ENCODE assay signal across 30 cellular contexts in genomic region chrX:150512426-150512825, GRCh38.
"Had no signal": no experiment of that assay in that cellular context is flagged by ENCODE, and none has a peak within 500 bp of the region (broad histone marks: within the 10 kb centered on the region; RNA-seq: fewer than 3 reads in every experiment).

No MANE protein-coding gene starts in this region.

- H3K4me1 Mint-ChIP-seq: activated T-helper 17 cell treated with anti-CD3 and anti-CD28 coated beads, Interleukin-2, amount 50 U/mL, for 72 hours; stimulated activated memory B cell treated with anti-CD40 and anti-IgM and Interleukin-4, amounts not matched to agents 10 μg/mL and 1 μg/mL and 100 μg/mL, for 72 hours had no signal

- H3K9me3 Mint-ChIP-seq: activated CD8-positive, alpha-beta T cell treated with anti-CD3 and anti-CD28 coated beads for 36 hours; activated T-cell treated with anti-CD3 and anti-CD28 coated beads, Interleukin-2, amount 50 U/mL, for 4 hours; activated T-helper 17 cell treated with anti-CD3 and anti-CD28 coated beads, Interleukin-2, amount 50 U/mL, for 72 hours; effector memory CD8-positive, alpha-beta T cell; stimulated activated memory B cell treated with anti-CD40 and anti-IgM and Interleukin-4, amounts not matched to agents 10 μg/mL and 1 μg/mL and 100 μg/mL, for 72 hours; stimulated activated naive CD8-positive, alpha-beta T cell treated with anti-CD3 and anti-CD28 coated beads, Interleukin-15, amount 100 ng/mL, for 72 hours; T-helper 1 cell treated with Interleukin-12 subunit alpha and Interleukin-12 subunit beta and Interleukin-4 antibody, amounts not matched to agents 30 μg/mL and 1 μg/mL, for 36 hours had no signal

- H3K27ac Mint-ChIP-seq: activated CD8-positive, alpha-beta T cell treated with anti-CD3 and anti-CD28 coated beads for 36 hours; activated T-helper 17 cell treated with anti-CD3 and anti-CD28 coated beads, Interleukin-2, amount 50 U/mL, for 72 hours; effector memory CD8-positive, alpha-beta T cell; nephron; stimulated activated memory B cell treated with anti-CD40 and anti-IgM and Interleukin-4, amounts not matched to agents 10 μg/mL and 1 μg/mL and 100 μg/mL, for 72 hours; stimulated activated naive CD8-positive, alpha-beta T cell treated with anti-CD3 and anti-CD28 coated beads, Interleukin-15, amount 100 ng/mL, for 72 hours; T-helper 1 cell treated with Interleukin-12 subunit alpha and Interleukin-12 subunit beta and Interleukin-4 antibody, amounts not matched to agents 30 μg/mL and 1 μg/mL, for 36 hours had no signal

- DNase-seq: activated CD4-positive, alpha-beta T cell treated with anti-CD3 and anti-CD28 coated beads for 1 hour; activated CD4-positive, alpha-beta T cell treated with anti-CD3 and anti-CD28 coated beads, Interleukin-2, amount 50 U/mL, for 1 hour; activated CD8-positive, alpha-beta T cell treated with anti-CD3 and anti-CD28 coated beads for 36 hours; activated gamma-delta T cell treated with Interleukin-2 at 50 U/mL for 16 hours; activated naive CD4-positive, alpha-beta T cell treated with anti-CD3 and anti-CD28 coated beads, Interleukin-2, amount 50 U/mL, for 16 hours; activated T-cell treated with anti-CD3 and anti-CD28 coated beads, Interleukin-2, amount 50 U/mL, for 4 hours; amniotic stem cell; brain microvascular endothelial cell; caudate nucleus; cortex of kidney; effector memory CD8-positive, alpha-beta T cell; foreskin fibroblast; head of caudate nucleus; hippocampal formation; kidney; left colon; mammary epithelial cell; small intestine; stimulated activated CD4-positive, alpha-beta T cell treated with anti-CD3 and anti-CD28 coated beads, Interleukin-1b, Interleukin-23, amount 100 ng/mL, for 48 hours; stimulated activated CD4-positive, alpha-beta T cell treated with anti-CD3 and anti-CD28 coated beads, Interleukin-4, amount 100 ng/mL, for 4 hours; stimulated activated CD8-positive, alpha-beta memory T cell treated with anti-CD3 and anti-CD28 coated beads, Interleukin-4, amount 100 ng/mL, for 48 hours; stimulated activated naive CD8-positive, alpha-beta T cell treated with anti-CD3 and anti-CD28 coated beads, Interleukin-15, amount 100 ng/mL, for 72 hours; T1000; tibial artery had no signal

- H3K4me3 ChIP-seq: suprapubic skin, tibial artery had no signal

- ATAC-seq: activated CD8-positive, alpha-beta T cell treated with anti-CD3 and anti-CD28 coated beads for 36 hours; activated T-cell treated with anti-CD3 and anti-CD28 coated beads, Interleukin-2, amount 50 U/mL, for 4 hours; activated T-helper 17 cell treated with anti-CD3 and anti-CD28 coated beads, Interleukin-2, amount 50 U/mL, for 72 hours; effector memory CD8-positive, alpha-beta T cell; left colon; sciatic nerve; stimulated activated memory B cell treated with anti-CD40 and anti-IgM and Interleukin-4, amounts not matched to agents 10 μg/mL and 1 μg/mL and 100 μg/mL, for 72 hours; stimulated activated naive CD8-positive, alpha-beta T cell treated with anti-CD3 and anti-CD28 coated beads, Interleukin-15, amount 100 ng/mL, for 72 hours had no signal

- H3K9me3 ChIP-seq: suprapubic skin, tibial artery had no signal

- H3K36me3 ChIP-seq: brain microvascular endothelial cell, suprapubic skin, tibial artery had no signal

- H3K27me3 Mint-ChIP-seq: activated CD8-positive, alpha-beta T cell treated with anti-CD3 and anti-CD28 coated beads for 36 hours; activated T-helper 17 cell treated with anti-CD3 and anti-CD28 coated beads, Interleukin-2, amount 50 U/mL, for 72 hours had no signal

- H3K27ac ChIP-seq: brain microvascular endothelial cell, suprapubic skin, tibial artery had no signal

- H3K4me3 Mint-ChIP-seq: activated CD8-positive, alpha-beta T cell treated with anti-CD3 and anti-CD28 coated beads for 36 hours; activated T-cell treated with anti-CD3 and anti-CD28 coated beads, Interleukin-2, amount 50 U/mL, for 4 hours; activated T-helper 17 cell treated with anti-CD3 and anti-CD28 coated beads, Interleukin-2, amount 50 U/mL, for 72 hours; effector memory CD8-positive, alpha-beta T cell; nephron; stimulated activated memory B cell treated with anti-CD40 and anti-IgM and Interleukin-4, amounts not matched to agents 10 μg/mL and 1 μg/mL and 100 μg/mL, for 72 hours; stimulated activated naive CD8-positive, alpha-beta T cell treated with anti-CD3 and anti-CD28 coated beads, Interleukin-15, amount 100 ng/mL, for 72 hours; T-helper 1 cell treated with Interleukin-12 subunit alpha and Interleukin-12 subunit beta and Interleukin-4 antibody, amounts not matched to agents 30 μg/mL and 1 μg/mL, for 36 hours had no signal

- H3K27me3 ChIP-seq: brain microvascular endothelial cell, suprapubic skin, tibial artery had no signal

- H3K36me3 Mint-ChIP-seq: stimulated activated memory B cell treated with anti-CD40 and anti-IgM and Interleukin-4, amounts not matched to agents 10 μg/mL and 1 μg/mL and 100 μg/mL, for 72 hours had no signal
